4 cellular contexts compared by ENCODE assay signal in the genomic region with DNA sequence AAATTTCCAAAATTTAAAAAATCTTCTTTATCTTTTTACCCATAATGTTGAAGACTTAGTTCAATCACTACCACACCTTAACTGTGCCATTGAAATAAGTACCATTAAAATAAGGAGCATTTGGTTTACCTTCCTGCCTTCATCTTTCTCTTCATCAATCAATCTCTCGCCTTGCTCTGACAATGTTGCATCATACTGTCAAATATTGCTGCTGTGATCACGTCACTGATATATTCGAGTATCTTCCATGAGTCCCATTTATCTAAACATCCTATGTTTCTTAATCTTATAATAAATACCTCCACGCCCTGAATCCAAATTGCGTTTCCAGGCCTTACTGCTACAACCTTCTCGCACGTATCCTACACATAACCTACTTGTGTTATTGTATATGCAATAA.
A peak's percentile ranks its signal among the peaks of the same experiment; 100 is the strongest.
TF ChIP-seq lines count a peak whose summit lies in the region.

No MANE protein-coding gene starts in this region.

TF ChIP-seq in HepG2, 621 proteins besides CTCF, POLR2A, EP300 and RAD21:
- no peak for TF ChIP-seq MBNL3 (CRISPR knock-in tag; conservative IDR thresholded peaks at IDR 0.05)
- peak; percentile 39; the same call in 1 of the 2 replicates for TF ChIP-seq ATF7 (IDR thresholded peaks at IDR 0.05)
- no peak for TF ChIP-seq ATF7 (CRISPR knock-in tag; IDR thresholded peaks at IDR 0.05)
- 0 out of 2 replicates have a peak, but pooled peaks have one; percentile 41 for TF ChIP-seq CREB1 (IDR thresholded peaks at IDR 0.05)
- TF ChIP-seq CREB1 (CRISPR knock-in tag; IDR thresholded peaks at IDR 0.05) = no peak
- TF ChIP-seq ZNF644 (CRISPR knock-in tag; IDR thresholded peaks at IDR 0.05; ENCODE audit: low read depth) = no peak
- no peak for TF ChIP-seq POLR2AphosphoS5 (IDR thresholded peaks at IDR 0.05; ENCODE audit: low read depth, low read length)
- no peak for TF ChIP-seq SNAPC2 (CRISPR knock-in tag; IDR thresholded peaks at IDR 0.05)
- peak; percentile 46; the same call in 1 of the 2 replicates for TF ChIP-seq CEBPB (IDR thresholded peaks at IDR 0.05; ENCODE audit: borderline replicate concordance, low read depth, low read length)

TF ChIP-seq in IMR-90, 13 proteins besides CTCF, POLR2A, EP300 and RAD21:
- peak; percentile 67 for TF ChIP-seq CEBPB (IDR thresholded peaks at IDR 0.05; ENCODE audit: low read depth, low read length)
- no peak for TF ChIP-seq RFX5 (IDR thresholded peaks at IDR 0.05; ENCODE audit: low read depth, low read length)
TF ChIP-seq in IMR-90: peak in this region for 1.

TF ChIP-seq in K562, 482 proteins besides CTCF, POLR2A, EP300 and RAD21:
- TF ChIP-seq CEBPB (tag; IDR thresholded peaks at IDR 0.05) (peak; percentile 43; the same call in 1 of the 2 replicates), ATF3 (IDR thresholded peaks at IDR 0.05) (peak; percentile 57), ATF3 (CRISPR knock-in tag; conservative IDR thresholded peaks at IDR 0.05) (no peak), TEAD1 (CRISPR knock-in tag; IDR thresholded peaks at IDR 0.05) (no peak), CEBPG (CRISPR knock-in tag; IDR thresholded peaks at IDR 0.05) (0 out of 2 replicates have a peak, but pooled peaks have one; percentile 39), CEBPG (tag; conservative IDR thresholded peaks at IDR 0.05 in 1 of 2, IDR thresholded peaks at IDR 0.05 in 1 of 2) (peak; percentile 36 to 54; a peak in 2 of 4 replicates), YY1 (IDR thresholded peaks at IDR 0.05; ENCODE audit: borderline replicate concordance in 1 of 3, control insufficient read depth in 1 of 3, extremely low read depth in 1 of 3, insufficient read depth in 3 of 3, insufficient read length in 1 of 3, insufficient replicate concordance in 2 of 3, low read depth in 1 of 3, low read length in 2 of 3) (no peak), MYBL2 (IDR thresholded peaks at IDR 0.05; ENCODE audit: low read depth) (no peak), MYBL2 (CRISPR knock-in tag; IDR thresholded peaks at IDR 0.05; ENCODE audit: borderline replicate concordance) (no peak)

TF ChIP-seq in H1, 55 proteins besides CTCF, POLR2A, EP300 and RAD21:
- no peak for TF ChIP-seq CHD1 (IDR thresholded peaks at IDR 0.05; ENCODE audit: low read depth, low read length)
- TF ChIP-seq CBX8 (IDR thresholded peaks at IDR 0.05; ENCODE audit: borderline replicate concordance, low read depth, low read length) = no peak
- TF ChIP-seq SP2 (IDR thresholded peaks at IDR 0.05; ENCODE audit: low read length) = no peak
- peak; percentile 44; the same call in 1 of the 2 replicates for TF ChIP-seq CEBPB (IDR thresholded peaks at IDR 0.05; ENCODE audit: low read depth, low read length)
- TF ChIP-seq NANOG (IDR thresholded peaks at IDR 0.05; ENCODE audit: insufficient read depth, low read depth, low read length, poor library complexity, severe bottlenecking) = no peak
